28 cellular contexts compared by ENCODE assay signal in genomic region chr4:105243446-105243845, GRCh38.
"Had no signal": no experiment of that assay in that cellular context is flagged by ENCODE, and none has a peak within 500 bp of the region (broad histone marks: within the 10 kb centered on the region; RNA-seq: fewer than 3 reads in every experiment).

No MANE protein-coding gene starts in this region.

- H3K4me1 ChIP-seq: parathyroid adenoma, right lobe of liver, testis had no signal

- H3K4me1 Mint-ChIP-seq: memory B cell had no signal

- H3K9me3 Mint-ChIP-seq: effector memory CD8-positive, alpha-beta T cell; memory B cell; natural killer cell; neural progenitor cell; stimulated activated effector memory CD8-positive, alpha-beta T cell treated with anti-CD3 and anti-CD28 coated beads, Interleukin-12 subunit alpha, Interleukin-12 subunit beta, amount 100 ng/mL, for 72 hours; type B pancreatic cell had no signal

- H3K4me3 ChIP-seq: esophagus squamous epithelium, heart right ventricle, lung, neural progenitor cell, right lobe of liver, testis, tibial artery had no signal

- H3K36me3 Mint-ChIP-seq: natural killer cell had no signal

- H3K27me3 Mint-ChIP-seq: effector memory CD8-positive, alpha-beta T cell; memory B cell; progenitor cell of endocrine pancreas; type B pancreatic cell had no signal

- H3K4me3 Mint-ChIP-seq: effector memory CD8-positive, alpha-beta T cell; memory B cell; natural killer cell; neural progenitor cell; stimulated activated effector memory CD8-positive, alpha-beta T cell treated with anti-CD3 and anti-CD28 coated beads, Interleukin-12 subunit alpha, Interleukin-12 subunit beta, amount 100 ng/mL, for 72 hours; type B pancreatic cell had no signal

- DNase-seq: cortex of kidney; effector memory CD8-positive, alpha-beta T cell; erythroblast; esophagus squamous epithelium; foreskin melanocyte; glutamatergic neuron; heart right ventricle; hippocampal formation; natural killer cell; right lobe of liver; small intestine; stimulated activated CD4-positive, alpha-beta T cell treated with anti-CD3 and anti-CD28 coated beads, Interleukin-12 subunit alpha, Interleukin-12 subunit beta, amount 100 ng/mL, for 4 hours; stimulated activated CD4-positive, alpha-beta T cell treated with anti-CD3 and anti-CD28 coated beads, Interleukin-2, amount 100 ng/mL, for 24 hours; stimulated activated CD4-positive, alpha-beta T cell treated with anti-CD3 and anti-CD28 coated beads, Interleukin-4, amount 100 ng/mL, for 24 hours; stimulated activated naive CD8-positive, alpha-beta T cell treated with anti-CD3 and anti-CD28 coated beads, Interleukin-15, Interleukin-2, amounts not matched to agents 100 U/mL and 50 U/mL, for 24 hours; substantia nigra; testis; tibial artery had no signal

- FAIRE-seq: endometrium, keratinocyte, small intestine had no signal

- H3K27ac Mint-ChIP-seq: effector memory CD8-positive, alpha-beta T cell; neural progenitor cell; progenitor cell of endocrine pancreas; stimulated activated effector memory CD8-positive, alpha-beta T cell treated with anti-CD3 and anti-CD28 coated beads, Interleukin-12 subunit alpha, Interleukin-12 subunit beta, amount 100 ng/mL, for 72 hours; type B pancreatic cell had no signal

- H3K9ac ChIP-seq: neural progenitor cell, parathyroid adenoma had no signal

- H3K36me3 ChIP-seq: neural progenitor cell, right lobe of liver had no signal

- H3K27ac ChIP-seq: esophagus squamous epithelium, heart right ventricle, neural progenitor cell, parathyroid adenoma, right lobe of liver, testis, tibial artery had no signal

- H3K9me3 ChIP-seq: esophagus squamous epithelium, heart right ventricle, right lobe of liver, testis, tibial artery had no signal

- H3K27me3 ChIP-seq: esophagus squamous epithelium, heart right ventricle, neural progenitor cell, right lobe of liver, testis, tibial artery had no signal

- ATAC-seq: effector memory CD8-positive, alpha-beta T cell; heart right ventricle; left lobe of liver; natural killer cell; right lobe of liver; stimulated activated effector memory CD8-positive, alpha-beta T cell treated with anti-CD3 and anti-CD28 coated beads, Interleukin-12 subunit alpha, Interleukin-12 subunit beta, amount 100 ng/mL, for 72 hours; stimulated activated naive CD8-positive, alpha-beta T cell treated with anti-CD3 and anti-CD28 coated beads, Interleukin-15, Interleukin-2, amounts not matched to agents 100 U/mL and 50 U/mL, for 24 hours had no signal
